24 cellular contexts compared by ENCODE assay signal in genomic region chr19:29587059-29587458, GRCh38. TPM values are rescaled to one million over a fixed set of nuclear protein-coding genes. Genes with fewer than 3 reads are reported as not detected.
DNase-seq lines count a peak whose midpoint lies in the region; ATAC-seq, FAIRE-seq and TF ChIP-seq lines count a peak whose summit lies in the region.
"Had no signal": no experiment of that assay in that cellular context is flagged by ENCODE, and none has a peak within 500 bp of the region (broad histone marks: within the 10 kb centered on the region; RNA-seq: fewer than 3 reads in every experiment).

No MANE protein-coding gene starts in this region.

- POLR2A ChIA-PET in RWPE1 (lab: Yijun Ruan, JAX; ENCODE audit: low non-redundant PET), result no interaction called here

- no peaks in the 10 kb centered on the region for H3K27me3 ChIP-seq in small intestine (ENCODE audit: control insufficient read depth in 2 of 2, insufficient read depth in 2 of 2, low read length in 2 of 2)
- H3K27me3 ChIP-seq: Peyer's patch had no signal

- peaks cover 18% of the 10 kb centered on the region for H3K4me1 Mint-ChIP-seq in activated naive CD4-positive, alpha-beta T cell treated with anti-CD3 and anti-CD28 coated beads, Interleukin-2, amount 10 ng/mL, durations not matched to agents 7 days and 5 days
- peaks cover 24% of the 10 kb centered on the region for H3K4me1 Mint-ChIP-seq in activated naive CD8-positive, alpha-beta T cell (ENCODE audit: low read depth)
- H3K4me1 Mint-ChIP-seq: activated B cell treated with CpG ODN at 0.5 μM for 24 hours; CD14-positive monocyte; endodermal cell; stimulated activated naive B cell treated with anti-CD40 and anti-IgM and Interleukin-4, amounts not matched to agents 10 μg/mL and 1 μg/mL and 100 μg/mL, for 72 hours had no signal

- H3K9me3 ChIP-seq in small intestine (ENCODE audit: control insufficient read depth, low read depth), result no peaks in the 10 kb centered on the region
- H3K9me3 ChIP-seq: esophagus squamous epithelium, gastrocnemius medialis, Peyer's patch, thoracic aorta had no signal

- H3K27me3 Mint-ChIP-seq in activated naive CD4-positive, alpha-beta T cell treated with anti-CD3 and anti-CD28 coated beads, Interleukin-2, amount 10 ng/mL, durations not matched to agents 7 days and 5 days, result peaks cover 28% of the 10 kb centered on the region
- no peaks in the 10 kb centered on the region for H3K27me3 Mint-ChIP-seq in activated naive CD8-positive, alpha-beta T cell

- CTCF ChIA-PET in activated naive CD4-positive, alpha-beta T cell treated with anti-CD3 and anti-CD28 coated beads, Interleukin-2, amount 10 ng/mL, durations not matched to agents 7 days and 5 days (lab: Charles Lee), result interaction anchor here (0.9 to 1.7 kb wide), 5 partner anchors 11 to 124 kb away, joined by 3 to 8 read pairs (median 3); partner anchors contain the start of gene POP4
- CTCF ChIA-PET in RWPE1 (lab: Yijun Ruan, JAX), result interaction anchor here (0.6 kb wide), 1 partner anchor 24 kb away, joined by 5 read pairs; no protein-coding TSS in a partner anchor

- no peak for TF ChIP-seq CTCF in RWPE1 (conservative IDR thresholded peaks at IDR 0.05; ENCODE audit: low read depth)

- H3K27ac ChIP-seq in small intestine (ENCODE audit: low read depth in 1 of 2, low read length in 1 of 2) (peak overlapping the region; percentile 34 to 62), RWPE1 (no peak overlapping the region)
- H3K27ac ChIP-seq: esophagus squamous epithelium, gastrocnemius medialis, thoracic aorta had no signal

- peak; percentile 10 for ATAC-seq in HG03025 (IDR thresholded peaks at IDR 0.05; ENCODE audit: low FRiP score, unreplicated experiment)
- ATAC-seq: gastrocnemius medialis, K562, left ventricle myocardium superior had no signal

- no peaks in the 10 kb centered on the region for H3K36me3 ChIP-seq in small intestine (ENCODE audit: control insufficient read depth in 2 of 2, insufficient read depth in 2 of 2, low read length in 2 of 2)
- H3K36me3 ChIP-seq: esophagus squamous epithelium, gastrocnemius medialis, Peyer's patch, thoracic aorta had no signal

- no peaks in the 10 kb centered on the region for H3K36me3 Mint-ChIP-seq in activated naive CD4-positive, alpha-beta T cell treated with anti-CD3 and anti-CD28 coated beads, Interleukin-2, amount 10 ng/mL, durations not matched to agents 7 days and 5 days
- peaks cover 3% of the 10 kb centered on the region for H3K36me3 Mint-ChIP-seq in activated naive CD8-positive, alpha-beta T cell
- H3K36me3 Mint-ChIP-seq: CD14-positive monocyte had no signal

- H3K4me3 ChIP-seq in small intestine (ENCODE audit: low read depth in 1 of 2, low read length in 2 of 2), result no peak overlapping the region
- H3K4me3 ChIP-seq: esophagus squamous epithelium, gastrocnemius medialis, K562, Peyer's patch, thoracic aorta had no signal

- DNase-seq in activated naive CD4-positive, alpha-beta T cell treated with anti-CD3 and anti-CD28 coated beads, Interleukin-2, amount 10 ng/mL, durations not matched to agents 7 days and 5 days, result no peak
- no peak for DNase-seq in activated naive CD4-positive, alpha-beta T cell treated with anti-CD3 and anti-CD28 coated beads, Interleukin-2, amount 50 U/mL, for 16 hours
- DNase-seq in small intestine, result no peak
- no peak for DNase-seq in NCI-H187 treated with DMSO at 0.1 percent for 48 hours (lab: John Stamatoyannopoulos, UW)
- DNase-seq in RWPE1 (ENCODE audit: low spot score), result no peak
- no peak for DNase-seq in DMS114 treated with DMSO at 0.1 percent for 48 hours (lab: John Stamatoyannopoulos, UW; ENCODE audit: unreplicated experiment)
- DNase-seq: activated B cell treated with CpG ODN at 0.5 μM for 24 hours; DMS153; endodermal cell; esophagus squamous epithelium; gastrocnemius medialis; hippocampal formation; left ventricle myocardium superior; NCI-H1436; NCI-H524; stimulated activated naive B cell treated with anti-CD40 and anti-IgM and Interleukin-4, amounts not matched to agents 10 μg/mL and 1 μg/mL and 100 μg/mL, for 72 hours had no signal

- no peak overlapping the region for H3K4me3 Mint-ChIP-seq in activated naive CD4-positive, alpha-beta T cell treated with anti-CD3 and anti-CD28 coated beads, Interleukin-2, amount 10 ng/mL, durations not matched to agents 7 days and 5 days
- peak overlapping the region; percentile 2 for H3K4me3 Mint-ChIP-seq in activated naive CD8-positive, alpha-beta T cell
- H3K4me3 Mint-ChIP-seq: activated B cell treated with CpG ODN at 0.5 μM for 24 hours; CD14-positive monocyte; endodermal cell; stimulated activated naive B cell treated with anti-CD40 and anti-IgM and Interleukin-4, amounts not matched to agents 10 μg/mL and 1 μg/mL and 100 μg/mL, for 72 hours had no signal

- 58 to 69% (median 60%) methylated on average over 3 of the region's 3 CpGs for WGBS in small intestine, 3 donors

- H3K27ac Mint-ChIP-seq in activated naive CD4-positive, alpha-beta T cell treated with anti-CD3 and anti-CD28 coated beads, Interleukin-2, amount 10 ng/mL, durations not matched to agents 7 days and 5 days, result peak overlapping the region; percentile 76
- H3K27ac Mint-ChIP-seq in activated naive CD8-positive, alpha-beta T cell, result peak overlapping the region; percentile 67
- H3K27ac Mint-ChIP-seq: activated B cell treated with CpG ODN at 0.5 μM for 24 hours; CD14-positive monocyte; endodermal cell; stimulated activated naive B cell treated with anti-CD40 and anti-IgM and Interleukin-4, amounts not matched to agents 10 μg/mL and 1 μg/mL and 100 μg/mL, for 72 hours had no signal

- no peaks in the 10 kb centered on the region for H3K4me1 ChIP-seq in small intestine (ENCODE audit: control insufficient read depth in 2 of 2, insufficient read depth in 1 of 2, low read depth in 1 of 2, low read length in 1 of 2)
- H3K4me1 ChIP-seq: esophagus squamous epithelium, gastrocnemius medialis, Peyer's patch had no signal

- peaks cover 13% of the 10 kb centered on the region for H3K9me3 Mint-ChIP-seq in activated naive CD4-positive, alpha-beta T cell treated with anti-CD3 and anti-CD28 coated beads, Interleukin-2, amount 10 ng/mL, durations not matched to agents 7 days and 5 days
- H3K9me3 Mint-ChIP-seq in activated naive CD8-positive, alpha-beta T cell (ENCODE audit: low read depth), result no peaks in the 10 kb centered on the region

- no peak for FAIRE-seq in small intestine (lab: Jason Lieb, UNC)
- FAIRE-seq: colon, islet of Langerhans, K562 had no signal

RNA-seq across cellular contexts. Expression of gene POP4, which starts 19.0 kb away (rescaled TPM):
- 100 to 1,000 TPM in 1 of 3 donors, 10 to 100 TPM in 2; 79.9 to 102 (median 81.6) TPM for polyA plus RNA-seq in small intestine
